In the genomic region with DNA sequence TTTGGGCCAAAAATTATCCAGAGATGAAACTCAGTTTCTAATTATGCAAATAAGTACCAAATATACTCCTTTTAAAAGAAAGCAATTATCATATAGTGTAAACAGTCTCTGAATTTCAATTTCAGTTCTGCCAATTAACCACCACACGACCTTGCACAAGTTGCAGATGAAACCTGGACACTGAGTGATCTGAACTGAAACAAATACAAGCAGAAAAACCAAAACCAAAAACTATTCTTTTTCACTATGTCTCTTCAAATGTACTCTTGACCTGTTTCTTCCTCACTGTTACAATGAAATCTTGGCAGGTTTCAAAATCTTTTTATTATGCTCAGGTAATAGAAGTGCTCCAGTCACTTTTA, we compare ENCODE assay signal across 11 cellular contexts.
DNase-seq lines count a peak whose midpoint lies in the region; ATAC-seq and TF ChIP-seq lines count a peak whose summit lies in the region.
"Had no signal": no experiment of that assay in that cellular context is flagged by ENCODE, and none has a peak within 500 bp of the region (broad histone marks: within the 10 kb centered on the region; RNA-seq: fewer than 3 reads in every experiment).

No MANE protein-coding gene starts in this region.

- peak; percentile 98 for ATAC-seq in GM18517 (IDR thresholded peaks at IDR 0.05; ENCODE audit: unreplicated experiment)
- ATAC-seq in GM21360 (IDR thresholded peaks at IDR 0.05; ENCODE audit: unreplicated experiment) = peak; percentile 89
- peak; percentile 97 for ATAC-seq in HG02943 (IDR thresholded peaks at IDR 0.05; ENCODE audit: low read depth, unreplicated experiment)
- peak; percentile 97 for ATAC-seq in HG03571 (IDR thresholded peaks at IDR 0.05; ENCODE audit: unreplicated experiment)
- ATAC-seq in lower lobe of right lung = no peak

- H3K36me3 ChIP-seq in lower lobe of right lung = no peaks in the 10 kb centered on the region

- no peak overlapping the region for H3K27ac ChIP-seq in lower lobe of right lung

- H3K27me3 ChIP-seq in lower lobe of right lung (ENCODE audit: low read depth) = no peaks in the 10 kb centered on the region

- H3K4me1 ChIP-seq in lower lobe of right lung = no peaks in the 10 kb centered on the region

- no peak overlapping the region for H3K4me3 ChIP-seq in lower lobe of right lung

- H3K9me3 ChIP-seq in lower lobe of right lung = no peaks in the 10 kb centered on the region

- intact Hi-C loops in lower lobe of right lung (cut with DNase I) = no loop called here

- no peak for DNase-seq in lower lobe of right lung
- no peak for DNase-seq in NCI-H1930 (lab: John Stamatoyannopoulos, UW)
- DNase-seq in superior temporal gyrus (ENCODE audit: extremely low spot score) = no peak
- DNase-seq in NCI-H1105 (lab: John Stamatoyannopoulos, UW) = no peak
- DNase-seq: activated CD4-positive, alpha-beta T cell treated with anti-CD3 and anti-CD28 coated beads for 36 hours; activated naive CD4-positive, alpha-beta T cell treated with anti-CD3 and anti-CD28 coated beads, Interleukin-2, amount 10 ng/mL, durations not matched to agents 7 days and 5 days; IMR-90 had no signal

- no peak for TF ChIP-seq CTCF in lower lobe of right lung (IDR thresholded peaks at IDR 0.05)

Comparison
In these comparisons a context has a peak if more than half of its experiments do, and no peak if none do; other contexts are left out.
1. ATAC-seq: peak in GM18517 (single experiment), GM21360 (single experiment), HG02943 (single experiment) and HG03571 (single experiment); none in lower lobe of right lung (0 of 2).